ENCODE assay signal across 13 cellular contexts in the genomic region with DNA sequence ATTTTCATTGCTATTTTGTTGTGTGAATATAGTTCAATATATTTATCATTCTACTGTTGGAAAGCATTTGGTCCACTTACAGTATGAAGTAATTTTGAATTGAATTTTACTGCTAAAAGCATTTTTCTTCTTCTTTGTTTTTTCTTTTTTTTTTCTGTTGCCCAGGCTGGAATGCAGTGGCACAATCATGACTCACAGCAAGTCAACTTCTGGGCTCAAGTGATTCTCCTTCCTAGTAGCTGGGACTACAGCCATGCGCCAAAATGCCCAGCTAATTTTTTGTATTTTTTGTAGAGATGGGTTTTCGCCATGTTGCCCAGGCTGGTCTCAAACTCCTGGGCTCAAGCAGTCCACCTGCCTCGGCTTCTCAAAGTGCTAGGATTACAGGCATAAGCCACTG. TPM values are rescaled to one million over a fixed set of nuclear protein-coding genes. Genes with fewer than 3 reads are reported as not detected.
A peak's percentile ranks its signal among the peaks of the same experiment; 100 is the strongest.
DNase-seq lines count a peak whose midpoint lies in the region; ATAC-seq and TF ChIP-seq lines count a peak whose summit lies in the region.
"Had no signal": no experiment of that assay in that cellular context is flagged by ENCODE, and none has a peak within 500 bp of the region (broad histone marks: within the 10 kb centered on the region; RNA-seq: fewer than 3 reads in every experiment).

No MANE protein-coding gene starts in this region.

- H2AFZ ChIP-seq in PC-3 (ENCODE audit: low read length), result peak overlapping the region; percentile 56
- H2AFZ ChIP-seq: neural progenitor cell had no signal

- no peaks in the 10 kb centered on the region for H3K27me3 ChIP-seq in PC-3 (ENCODE audit: low read length)
- H3K27me3 ChIP-seq in CD4-positive, alpha-beta T cell (ENCODE audit: control insufficient read depth, insufficient read depth, low read length), result no peaks in the 10 kb centered on the region
- H3K27me3 ChIP-seq: neural progenitor cell had no signal

- CTCF ChIA-PET in PC-3 (lab: Charles Lee), result interaction anchor here (0.5 to 0.6 kb wide), 2 partner anchors 15 to 83 kb away, joined by 4 to 7 read pairs; no protein-coding TSS in a partner anchor
- CTCF ChIA-PET in CD4-positive, alpha-beta T cell (lab: Charles Lee), result no interaction called here

- no TSS peak for BruUV-seq in PC-3 (replicated peaks; lab: Mats Ljungman, UMichigan)

- H3K9me3 ChIP-seq in PC-3 (ENCODE audit: low read length), result no peaks in the 10 kb centered on the region
- no peaks in the 10 kb centered on the region for H3K9me3 ChIP-seq in CD4-positive, alpha-beta T cell (ENCODE audit: control insufficient read depth, low read length)

- peaks cover 13% of the 10 kb centered on the region for H3K36me3 Mint-ChIP-seq in CD4-positive, alpha-beta T cell (ENCODE audit: low read depth)
- peaks cover 3% of the 10 kb centered on the region for H3K36me3 Mint-ChIP-seq in activated naive CD8-positive, alpha-beta T cell treated with anti-CD3 and anti-CD28 coated beads, Interleukin-2, amount 50 U/mL, for 24 hours (ENCODE audit: low read depth)
- H3K36me3 Mint-ChIP-seq: CD4-positive, CD25-positive, alpha-beta regulatory T cell; neural progenitor cell had no signal

- H3K4me1 Mint-ChIP-seq in CD4-positive, alpha-beta T cell (ENCODE audit: low read depth), result peaks cover 11% of the 10 kb centered on the region
- H3K4me1 Mint-ChIP-seq in activated naive CD8-positive, alpha-beta T cell treated with anti-CD3 and anti-CD28 coated beads, Interleukin-2, amount 50 U/mL, for 24 hours, result peaks cover 11% of the 10 kb centered on the region

- H3K27me3 Mint-ChIP-seq in CD4-positive, alpha-beta T cell, result no peaks in the 10 kb centered on the region
- no peaks in the 10 kb centered on the region for H3K27me3 Mint-ChIP-seq in activated naive CD8-positive, alpha-beta T cell treated with anti-CD3 and anti-CD28 coated beads, Interleukin-2, amount 50 U/mL, for 24 hours
- H3K27me3 Mint-ChIP-seq: activated naive CD8-positive, alpha-beta T cell treated with anti-CD3 and anti-CD28 coated beads for 36 hours; CD4-positive, CD25-positive, alpha-beta regulatory T cell had no signal

- intact Hi-C loops in PC-3 (cut with micrococcal nuclease), result loop anchor here (5.0 to 10.0 kb wide), 8 partner anchors 68 to 962 kb away; no protein-coding TSS in a partner anchor
- intact Hi-C loops in CD4-positive, alpha-beta T cell (cut with DNase I, micrococcal nuclease), result loop anchor here in 1 of 2 experiments (5.0 kb wide), 1 partner anchor 668 kb away; the partner anchor contains the start of gene C1D

- H3K36me3 ChIP-seq in PC-3 (ENCODE audit: low read depth, low read length), result no peaks in the 10 kb centered on the region
- H3K36me3 ChIP-seq: neural progenitor cell had no signal

- POLR2A ChIA-PET in PC-3 (lab: Charles Lee; ENCODE audit: unreplicated experiment), result interaction anchor here (0.8 kb wide), 1 partner anchor 62 kb away, joined by 6 read pairs; no protein-coding TSS in a partner anchor
- POLR2A ChIA-PET in CD4-positive, alpha-beta T cell (lab: Charles Lee), result no interaction called here

- H3K4me3 ChIP-seq in PC-3 (ENCODE audit: low read length) (no peak overlapping the region), choroid plexus epithelial cell (ENCODE audit: low read depth, low read length) (no peak overlapping the region)
- H3K4me3 ChIP-seq: neural progenitor cell had no signal

- H3K9ac ChIP-seq in PC-3 (ENCODE audit: low read length), result no peak overlapping the region
- H3K9ac ChIP-seq: neural progenitor cell had no signal

- no peaks in the 10 kb centered on the region for H4K20me1 ChIP-seq in PC-3 (ENCODE audit: low read length)

- H3F3A ChIP-seq in PC-3 (ENCODE audit: low read length, unreplicated experiment), result no peaks in the 10 kb centered on the region

- H3K4me2 ChIP-seq in PC-3 (ENCODE audit: low read length), result peak overlapping the region; percentile 58
- H3K4me2 ChIP-seq: neural progenitor cell had no signal

- DNase-seq in Daoy (ENCODE audit: low read depth) (peak; percentile 48), PC-3 (peak; percentile 60), choroid plexus epithelial cell (ENCODE audit: low read depth) (peak; percentile 51), lung microvascular endothelial cell (ENCODE audit: low read depth in 2 of 2) (peak; percentile 17 to 75)
- DNase-seq in CD4-positive, alpha-beta T cell, result no peak
- DNase-seq in activated naive CD8-positive, alpha-beta T cell treated with anti-CD3 and anti-CD28 coated beads, Interleukin-2, amount 50 U/mL, for 24 hours, result no peak
- no peak for DNase-seq in activated CD4-positive, alpha-beta T cell treated with anti-CD3 and anti-CD28 coated beads for 1 hour
- DNase-seq: activated naive CD8-positive, alpha-beta T cell treated with anti-CD3 and anti-CD28 coated beads for 36 hours; CD4-positive, CD25-positive, alpha-beta regulatory T cell; left ventricle myocardium superior; NCI-H1436 treated with DMSO at 0.1 percent for 48 hours had no signal

- peak overlapping the region; percentile 46 for H3K27ac ChIP-seq in PC-3 (ENCODE audit: low read length)
- H3K27ac ChIP-seq in CD4-positive, alpha-beta T cell (ENCODE audit: low read depth, low read length), result no peak overlapping the region
- H3K27ac ChIP-seq: neural progenitor cell had no signal

- H3K27ac Mint-ChIP-seq in CD4-positive, alpha-beta T cell, result no peak overlapping the region
- H3K27ac Mint-ChIP-seq in activated naive CD8-positive, alpha-beta T cell treated with anti-CD3 and anti-CD28 coated beads, Interleukin-2, amount 50 U/mL, for 24 hours, result no peak overlapping the region
- H3K27ac Mint-ChIP-seq: activated naive CD8-positive, alpha-beta T cell treated with anti-CD3 and anti-CD28 coated beads for 36 hours; CD4-positive, CD25-positive, alpha-beta regulatory T cell; neural progenitor cell had no signal

- H3K9me2 ChIP-seq in PC-3 (replicated peaks; ENCODE audit: low read length), result no peaks in the 10 kb centered on the region

- no peak overlapping the region for H3K4me3 Mint-ChIP-seq in CD4-positive, alpha-beta T cell
- H3K4me3 Mint-ChIP-seq in activated naive CD8-positive, alpha-beta T cell treated with anti-CD3 and anti-CD28 coated beads, Interleukin-2, amount 50 U/mL, for 24 hours, result no peak overlapping the region
- H3K4me3 Mint-ChIP-seq: activated naive CD8-positive, alpha-beta T cell treated with anti-CD3 and anti-CD28 coated beads for 36 hours; neural progenitor cell had no signal

- H3K79me2 ChIP-seq in PC-3 (ENCODE audit: low read length), result peaks cover 23% of the 10 kb centered on the region

- TF ChIP-seq CTCF in PC-3 (conservative IDR thresholded peaks at IDR 0.05; ENCODE audit: low read depth, low read length) (no peak), choroid plexus epithelial cell (conservative IDR thresholded peaks at IDR 0.05; ENCODE audit: low read depth, low read length) (no peak)
- TF ChIP-seq CTCF in CD4-positive, alpha-beta T cell (IDR thresholded peaks at IDR 0.05), result no peak

- no peaks in the 10 kb centered on the region for H3K9me3 Mint-ChIP-seq in CD4-positive, alpha-beta T cell
- H3K9me3 Mint-ChIP-seq in activated naive CD8-positive, alpha-beta T cell treated with anti-CD3 and anti-CD28 coated beads, Interleukin-2, amount 50 U/mL, for 24 hours, result no peaks in the 10 kb centered on the region
- H3K9me3 Mint-ChIP-seq: activated naive CD8-positive, alpha-beta T cell treated with anti-CD3 and anti-CD28 coated beads for 36 hours; CD4-positive, CD25-positive, alpha-beta regulatory T cell; neural progenitor cell had no signal

- ATAC-seq in PC-3, result peak; percentile 30; the same call in 1 of the 2 replicates
- ATAC-seq in HG02970 (IDR thresholded peaks at IDR 0.05; ENCODE audit: low FRiP score, unreplicated experiment), result no peak
- ATAC-seq in CD4-positive, alpha-beta T cell (ENCODE audit: poor library complexity), result no peak
- no peak for ATAC-seq in activated naive CD8-positive, alpha-beta T cell treated with anti-CD3 and anti-CD28 coated beads, Interleukin-2, amount 50 U/mL, for 24 hours
- ATAC-seq: left ventricle myocardium superior had no signal

- H3K4me1 ChIP-seq in PC-3 (ENCODE audit: insufficient read depth, low read length), result peaks cover 37% of the 10 kb centered on the region

RNA-seq across cellular contexts. Expression of gene ETAA1, which starts 2.4 kb away (rescaled TPM):
- total RNA-seq in Daoy (2014; rRNA removed; shearing (Covaris generic)), result 9.8 and 13.5 TPM in 2 replicates
- total RNA-seq in PC-3 (2014; rRNA removed), result 12.1 and 14.0 TPM in 2 replicates
- total RNA-seq in lung microvascular endothelial cell, result 8.5 and 11.5 TPM in 2 replicates
- total RNA-seq in CD4-positive, alpha-beta T cell, result 10 to 100 TPM in 1 of 2 experiments, 1 to 10 TPM in 1; 9.6 to 10.4 TPM

Comparison
In these comparisons a context has a peak if more than half of its experiments do, and no peak if none do; other contexts are left out.
1. DNase-seq: peak in Daoy (single experiment), PC-3 (single experiment), choroid plexus epithelial cell (single experiment) and lung microvascular endothelial cell (2 of 2); none in CD4-positive, alpha-beta T cell (0 of 10), activated naive CD8-positive, alpha-beta T cell treated with anti-CD3 and anti-CD28 coated beads, Interleukin-2, amount 50 U/mL, for 24 hours (single experiment) and activated CD4-positive, alpha-beta T cell treated with anti-CD3 and anti-CD28 coated beads for 1 hour (single experiment).